19 cellular contexts compared by ENCODE assay signal in the genomic region with DNA sequence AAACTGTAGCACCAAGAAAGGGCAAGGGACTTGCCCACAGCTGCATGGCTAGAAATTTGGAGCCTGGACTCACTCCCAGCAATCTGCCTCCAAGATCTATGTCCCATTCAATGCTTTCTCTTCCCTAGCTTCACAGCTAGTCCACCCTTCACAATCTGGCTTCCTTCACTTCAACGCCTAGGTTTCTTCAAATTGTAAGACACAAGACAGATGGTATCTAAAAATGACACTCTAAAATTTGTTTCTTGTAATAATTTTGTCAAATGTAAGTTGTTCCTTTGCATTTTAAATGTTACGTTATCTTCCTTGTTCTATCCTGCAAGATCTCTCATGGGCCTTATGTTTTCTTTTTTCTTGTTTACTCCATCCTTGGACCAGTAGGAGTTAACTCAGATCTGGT. TPM values are rescaled to one million over a fixed set of nuclear protein-coding genes. Genes with fewer than 3 reads are reported as not detected.
DNase-seq lines count a peak whose midpoint lies in the region; ATAC-seq and TF ChIP-seq lines count a peak whose summit lies in the region.
"Had no signal": no experiment of that assay in that cellular context is flagged by ENCODE, and none has a peak within 500 bp of the region (broad histone marks: within the 10 kb centered on the region; RNA-seq: fewer than 3 reads in every experiment).

No MANE protein-coding gene starts in this region.

- BruUV-seq in IMR-90 (replicated peaks; lab: Mats Ljungman, UMichigan) = no TSS peak

- H2BK20ac ChIP-seq in IMR-90 (ENCODE audit: low read depth, low read length) = peak overlapping the region; percentile 59

- no peak overlapping the region for H4K91ac ChIP-seq in IMR-90 (ENCODE audit: insufficient read depth, low read depth, low read length)
- no peak overlapping the region for H4K91ac ChIP-seq in trophoblast cell (ENCODE audit: low read depth, low read length)

- intact Hi-C loops in IMR-90 (cut with micrococcal nuclease) = no loop called here
- intact Hi-C loops in sigmoid colon (cut with DNase I) = loop anchor here (10.0 kb wide), 1 partner anchor 50 kb away; the partner anchor contains the start of gene CTTNBP2

- H2AK9ac ChIP-seq in IMR-90 (replicated peaks; ENCODE audit: low read depth, low read length, poor library complexity) = no peak overlapping the region

- H3K4me3 ChIP-seq in IMR-90 (ENCODE audit: insufficient read depth, low read depth, low read length) (no peak overlapping the region), trophoblast cell (ENCODE audit: low read depth, low read length) (no peak overlapping the region), sigmoid colon (no peak overlapping the region)
- H3K4me3 ChIP-seq: BLaER1 treated with 17β-estradiol and CSF1 and Interleukin-3, amounts not matched to agents 10 nM and 100 nM had no signal

- no peak for TF ChIP-seq RAD21 in IMR-90 (IDR thresholded peaks at IDR 0.05; ENCODE audit: low read length)

- H4K12ac ChIP-seq in trophoblast cell (ENCODE audit: low read depth, low read length) = no peak overlapping the region

- dilution Hi-C loops in IMR-90 (cut with HindIII; ENCODE audit: low sequenced_read_pairs, unreplicated experiment) = no loop called here

- 0 out of 2 replicates have a peak overlapping the region, but pooled peaks have one; percentile 15 for H3K4ac ChIP-seq in IMR-90 (ENCODE audit: low read depth, low read length)
- no peak overlapping the region for H3K4ac ChIP-seq in trophoblast cell (ENCODE audit: low read depth, low read length)

- peaks cover 10% of the 10 kb centered on the region for H3K4me1 ChIP-seq in IMR-90 (ENCODE audit: control insufficient read depth, insufficient read depth, low read length)
- H3K4me1 ChIP-seq in trophoblast cell (ENCODE audit: control insufficient read depth in 1 of 2, insufficient read depth in 2 of 2, low read length in 2 of 2) = peaks cover 2% of the 10 kb centered on the region in 2 experiments
- H3K4me1 ChIP-seq in sigmoid colon = peaks cover 0 to 24% (median 17%) of the 10 kb centered on the region in 4 donors

- H3K18ac ChIP-seq in IMR-90 (ENCODE audit: low read depth, low read length) (no peak overlapping the region), trophoblast cell (ENCODE audit: low read length) (no peak overlapping the region)

- peaks cover 2% of the 10 kb centered on the region for H3K79me2 ChIP-seq in trophoblast cell (ENCODE audit: control insufficient read depth, insufficient read depth, low read length, poor library complexity)

- H4K8ac ChIP-seq in IMR-90 (ENCODE audit: low read depth in 2 of 2, low read length in 2 of 2) (no peak overlapping the region), trophoblast cell (ENCODE audit: low read depth, low read length) (no peak overlapping the region)

- no peak overlapping the region for H3K27ac Mint-ChIP-seq in activated CD4-positive, alpha-beta memory T cell treated with anti-CD3 and anti-CD28 coated beads, Interleukin-2, amount 10 ng/mL, durations not matched to agents 7 days and 5 days
- H3K27ac Mint-ChIP-seq: CD14-positive monocyte; CD4-positive, alpha-beta T cell; CD8-positive, alpha-beta memory T cell had no signal

- no peak overlapping the region for H3K4me3 Mint-ChIP-seq in activated CD4-positive, alpha-beta memory T cell treated with anti-CD3 and anti-CD28 coated beads, Interleukin-2, amount 10 ng/mL, durations not matched to agents 7 days and 5 days
- H3K4me3 Mint-ChIP-seq: CD14-positive monocyte; CD4-positive, alpha-beta T cell; CD8-positive, alpha-beta memory T cell had no signal

- H2AK5ac ChIP-seq in IMR-90 (ENCODE audit: low read depth, low read length) (no peak overlapping the region), trophoblast cell (ENCODE audit: low read length) (no peak overlapping the region)

- TF ChIP-seq CTCF in IMR-90 (conservative IDR thresholded peaks at IDR 0.05; ENCODE audit: low read depth, low read length) (no peak), sigmoid colon (IDR thresholded peaks at IDR 0.05) (no peak)

- no CpG with 5 or more reads among the region's 2 CpGs for WGBS in IMR-90 (ENCODE audit: extremely low coverage in 2 of 2, insufficient read length in 1 of 2), 2 experiments
- WGBS in trophoblast cell (ENCODE audit: extremely low coverage, insufficient coverage, insufficient read length) = no CpG with 5 or more reads among the region's 2 CpGs
- 91 to 94% methylated on average over 2 of the region's 2 CpGs for WGBS in sigmoid colon, 2 donors

- no peaks in the 10 kb centered on the region for H3K9me3 Mint-ChIP-seq in activated CD4-positive, alpha-beta memory T cell treated with anti-CD3 and anti-CD28 coated beads, Interleukin-2, amount 10 ng/mL, durations not matched to agents 7 days and 5 days
- H3K9me3 Mint-ChIP-seq: CD14-positive monocyte; CD4-positive, alpha-beta T cell; CD8-positive, alpha-beta memory T cell had no signal

- CTCF ChIA-PET in IMR-90 (lab: Yijun Ruan, JAX) = no interaction called here
- CTCF ChIA-PET in activated CD4-positive, alpha-beta memory T cell treated with anti-CD3 and anti-CD28 coated beads, Interleukin-2, amount 10 ng/mL, durations not matched to agents 7 days and 5 days (lab: Charles Lee) = no interaction called here

- POLR2A ChIA-PET in IMR-90 (lab: Charles Lee; ENCODE audit: unreplicated experiment) = no interaction called here
- POLR2A ChIA-PET in activated CD4-positive, alpha-beta memory T cell treated with anti-CD3 and anti-CD28 coated beads, Interleukin-2, amount 10 ng/mL, durations not matched to agents 7 days and 5 days (lab: Charles Lee) = no interaction called here

- H3K27me3 ChIP-seq in IMR-90 (ENCODE audit: control insufficient read depth, insufficient read depth, low read length) (no peaks in the 10 kb centered on the region), trophoblast cell (ENCODE audit: insufficient read depth, low read length) (no peaks in the 10 kb centered on the region), sigmoid colon (no peaks in the 10 kb centered on the region)
- H3K27me3 ChIP-seq: BE2C; BLaER1 treated with 17β-estradiol and CSF1 and Interleukin-3, amounts not matched to agents 10 nM and 100 nM had no signal

- H3K27ac ChIP-seq in IMR-90 (ENCODE audit: insufficient read depth, low read length) (no peak overlapping the region), trophoblast cell (ENCODE audit: low read depth, low read length) (no peak overlapping the region), sigmoid colon (no peak overlapping the region)
- H3K27ac ChIP-seq: BLaER1 treated with 17β-estradiol and CSF1 and Interleukin-3, amounts not matched to agents 10 nM and 100 nM had no signal

- TF ChIP-seq POLR2A in IMR-90 (IDR thresholded peaks at IDR 0.05; ENCODE audit: low read depth, low read length) (no peak), sigmoid colon (IDR thresholded peaks at IDR 0.05) (no peak)

- H3K27me3 Mint-ChIP-seq in activated CD4-positive, alpha-beta memory T cell treated with anti-CD3 and anti-CD28 coated beads, Interleukin-2, amount 10 ng/mL, durations not matched to agents 7 days and 5 days = no peaks in the 10 kb centered on the region
- H3K27me3 Mint-ChIP-seq: CD4-positive, alpha-beta T cell; CD8-positive, alpha-beta memory T cell had no signal

- H3K4me2 ChIP-seq in IMR-90 (ENCODE audit: low read depth, low read length) (no peak overlapping the region), trophoblast cell (ENCODE audit: low read length) (no peak overlapping the region)
- H3K4me2 ChIP-seq: BLaER1 treated with 17β-estradiol and CSF1 and Interleukin-3, amounts not matched to agents 10 nM and 100 nM had no signal

- H3K9me3 ChIP-seq in IMR-90 (ENCODE audit: control insufficient read depth, insufficient read depth, low read length) (no peaks in the 10 kb centered on the region), trophoblast cell (ENCODE audit: insufficient read depth, low read depth, low read length) (no peaks in the 10 kb centered on the region), sigmoid colon (no peaks in the 10 kb centered on the region)
- H3K9me3 ChIP-seq: BE2C; BLaER1 treated with 17β-estradiol and CSF1 and Interleukin-3, amounts not matched to agents 10 nM and 100 nM had no signal

- no peak overlapping the region for H2BK15ac ChIP-seq in IMR-90 (ENCODE audit: low read depth, low read length)

- H3K9me1 ChIP-seq in IMR-90 (ENCODE audit: insufficient read depth, low read length) = peaks cover 6% of the 10 kb centered on the region

- H3K9ac ChIP-seq in IMR-90 (ENCODE audit: low read depth, low read length) (no peak overlapping the region), trophoblast cell (ENCODE audit: low read length) (no peak overlapping the region)
- H3K9ac ChIP-seq: BLaER1 treated with 17β-estradiol and CSF1 and Interleukin-3, amounts not matched to agents 10 nM and 100 nM had no signal

- no peak overlapping the region for H3K14ac ChIP-seq in IMR-90 (replicated peaks; ENCODE audit: low read depth, low read length)
- H3K14ac ChIP-seq in trophoblast cell (ENCODE audit: low read length) = no peak overlapping the region

- no peak overlapping the region for H2BK120ac ChIP-seq in IMR-90 (ENCODE audit: low read depth, low read length)
- H2BK120ac ChIP-seq in trophoblast cell (ENCODE audit: insufficient read depth, low read length, poor library complexity) = no peak overlapping the region

- H4K20me1 ChIP-seq in IMR-90 (ENCODE audit: insufficient read depth, low read length) = peaks cover 4% of the 10 kb centered on the region; the same call in 1 of the 2 replicates
- H4K20me1 ChIP-seq: BLaER1 treated with 17β-estradiol and CSF1 and Interleukin-3, amounts not matched to agents 10 nM and 100 nM had no signal

- no peak overlapping the region for H3K56ac ChIP-seq in IMR-90 (ENCODE audit: extremely low read depth, insufficient read depth, low read length)

- H2AFZ ChIP-seq in IMR-90 (replicated peaks; ENCODE audit: low read length, poor library complexity) (no peak overlapping the region), trophoblast cell (ENCODE audit: insufficient read depth, low read length, poor library complexity) (no peak overlapping the region)

- no peak overlapping the region for H2BK5ac ChIP-seq in IMR-90 (ENCODE audit: low read depth, low read length, poor library complexity, severe bottlenecking)
- H2BK5ac ChIP-seq in trophoblast cell (ENCODE audit: low read depth, low read length, poor library complexity) = no peak overlapping the region

- H4K5ac ChIP-seq in IMR-90 (ENCODE audit: low read depth, low read length) = no peak overlapping the region

- H3K79me1 ChIP-seq in IMR-90 (ENCODE audit: low read depth in 1 of 2, low read length in 2 of 2) = peaks cover 0 to 11% of the 10 kb centered on the region in 2 experiments; a peak in 2 of 4 replicates
- H3K79me1 ChIP-seq in trophoblast cell (ENCODE audit: low read length) = no peaks in the 10 kb centered on the region

- in situ Hi-C loops in IMR-90 (cut with MboI; ENCODE audit: low sequenced_read_pairs) = no loop called here

- no peak for ATAC-seq in IMR-90 (ENCODE audit: low read depth)
- ATAC-seq in GM18870 (IDR thresholded peaks at IDR 0.05; ENCODE audit: unreplicated experiment) = no peak
- ATAC-seq: HCT116 had no signal

- H3K23ac ChIP-seq in IMR-90 (ENCODE audit: low read depth, low read length) (no peak overlapping the region), trophoblast cell (ENCODE audit: low read length) (no peak overlapping the region)

- no peaks in the 10 kb centered on the region for H3K4me1 Mint-ChIP-seq in activated CD4-positive, alpha-beta memory T cell treated with anti-CD3 and anti-CD28 coated beads, Interleukin-2, amount 10 ng/mL, durations not matched to agents 7 days and 5 days
- H3K4me1 Mint-ChIP-seq: CD14-positive monocyte; CD8-positive, alpha-beta memory T cell had no signal

- H2BK12ac ChIP-seq in trophoblast cell (ENCODE audit: low read length) = peak overlapping the region; percentile 71

- DNase-seq in IMR-90 = no peak
- peak; percentile 59 for DNase-seq in inferior parietal cortex (ENCODE audit: extremely low spot score)
- DNase-seq in trophoblast cell = no peak
- no peak for DNase-seq in activated CD4-positive, alpha-beta memory T cell treated with anti-CD3 and anti-CD28 coated beads, Interleukin-2, amount 10 ng/mL, durations not matched to agents 7 days and 5 days
- no peak for DNase-seq in sigmoid colon
- DNase-seq: BE2C; Calu3; CD4-positive, alpha-beta T cell; CD8-positive, alpha-beta memory T cell; DMS53; DMS79 treated with DMSO at 0.1 percent for 48 hours; GF-D8; H7 had no signal

- no peak for TF ChIP-seq EP300 in sigmoid colon (IDR thresholded peaks at IDR 0.05)

- no peaks in the 10 kb centered on the region for H3K36me3 Mint-ChIP-seq in activated CD4-positive, alpha-beta memory T cell treated with anti-CD3 and anti-CD28 coated beads, Interleukin-2, amount 10 ng/mL, durations not matched to agents 7 days and 5 days (ENCODE audit: low read depth)
- H3K36me3 Mint-ChIP-seq: CD14-positive monocyte; CD8-positive, alpha-beta memory T cell had no signal

- H3K36me3 ChIP-seq in IMR-90 (ENCODE audit: control insufficient read depth, insufficient read depth, low read length) = no peaks in the 10 kb centered on the region
- H3K36me3 ChIP-seq in trophoblast cell (ENCODE audit: control insufficient read depth in 1 of 2, insufficient read depth in 2 of 2, low read length in 2 of 2) = no peaks in the 10 kb centered on the region
- no peaks in the 10 kb centered on the region for H3K36me3 ChIP-seq in sigmoid colon
- H3K36me3 ChIP-seq: BE2C; BLaER1 treated with 17β-estradiol and CSF1 and Interleukin-3, amounts not matched to agents 10 nM and 100 nM had no signal

RNA-seq across cellular contexts. Expression of gene CTTNBP2, which starts 48.6 kb away (rescaled TPM):
- total RNA-seq in IMR-90 (2012; rRNA removed) (11.3 and 11.4 TPM in 2 replicates), sigmoid colon (10 to 100 TPM in 1 of 4 donors, 1 to 10 TPM in 3; 4.9 to 11.1 (median 7.5) TPM)
- polyA plus RNA-seq in IMR-90 (2012; rRNA removed) (6.6 and 7.1 TPM in 2 replicates), sigmoid colon (under 1 TPM; 0.60 to 0.92 (median 0.82) TPM)
- 1.9 and 3.6 TPM in 2 replicates for polyA plus RNA-seq in IMR-90 (2012; cell fraction: cytosol; rRNA removed)
- 6.9 and 28.6 TPM in 2 replicates for polyA plus RNA-seq in IMR-90 (2012; cell fraction: nucleus; rRNA removed; ENCODE audit: low replicate concordance)
- 26.9 and 27.7 TPM in 2 replicates for polyA plus RNA-seq in trophoblast cell (2013)
- total RNA-seq in activated CD4-positive, alpha-beta memory T cell treated with anti-CD3 and anti-CD28 coated beads, Interleukin-2, amount 10 ng/mL, durations not matched to agents 7 days and 5 days = not detected
- total RNA-seq: A172; CD4-positive, alpha-beta T cell; CD8-positive, alpha-beta memory T cell; G401 had no signal
- polyA plus RNA-seq: CD8-positive, alpha-beta memory T cell had no signal

Comparison
In these comparisons a context has a peak if more than half of its experiments do, and no peak if none do; other contexts are left out.
1. RNA of gene CTTNBP2, which starts 48.6 kb away (total RNA-seq): 11.3 to 11.4 TPM in IMR-90 and 4.9 to 11.1 TPM in sigmoid colon; not detected in activated CD4-positive, alpha-beta memory T cell treated with anti-CD3 and anti-CD28 coated beads, Interleukin-2, amount 10 ng/mL, durations not matched to agents 7 days and 5 days; every median in the first group is over 4 times any median in the second.